9 cellular contexts compared by ENCODE assay signal in the genomic region with DNA sequence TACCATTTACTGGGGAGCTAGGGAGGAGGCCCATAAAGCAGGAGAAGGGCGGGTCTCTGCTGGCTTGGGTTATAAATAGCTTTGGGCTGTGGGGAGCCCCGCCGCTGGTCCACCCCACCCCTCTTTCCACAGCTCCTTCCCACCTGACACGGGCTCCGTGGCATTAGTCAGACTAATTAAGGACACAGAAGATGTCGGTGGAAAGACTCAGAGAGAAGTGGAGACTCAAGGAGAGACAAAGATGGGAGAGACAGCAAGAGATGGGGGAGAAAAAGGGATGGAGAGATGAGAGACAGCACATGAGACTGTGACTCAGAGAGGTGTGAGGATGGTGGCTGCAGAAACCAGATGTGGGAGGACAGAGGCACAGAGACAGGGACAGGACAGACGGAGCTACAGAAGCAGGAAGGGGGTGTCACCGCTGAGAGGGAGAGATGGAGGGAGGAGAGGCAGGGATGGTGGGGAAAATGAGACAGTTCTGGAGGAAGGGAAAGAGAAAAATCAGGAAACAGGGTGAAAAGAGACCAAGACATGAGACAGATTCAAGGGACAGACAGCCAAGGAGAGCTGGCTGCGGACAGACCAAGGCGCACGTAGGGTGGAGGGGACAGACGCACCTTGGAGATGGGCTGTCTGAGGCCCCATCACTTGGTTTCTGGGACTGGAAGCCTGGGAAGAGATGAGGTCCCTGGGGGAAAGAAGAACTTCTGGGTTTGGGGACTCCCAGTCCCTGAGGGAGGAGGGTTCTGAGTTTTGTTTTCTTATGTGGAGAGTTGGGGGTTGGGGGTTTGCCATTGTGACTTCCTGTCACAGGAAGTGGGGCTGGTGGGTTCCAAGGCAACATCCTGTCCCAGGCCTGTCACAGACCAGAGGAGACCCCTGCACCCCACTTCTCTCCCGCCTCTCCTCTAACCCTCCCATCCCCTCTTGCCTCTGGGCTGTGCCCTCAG. TPM values are rescaled to one million over a fixed set of nuclear protein-coding genes. Genes with fewer than 3 reads are reported as not detected.
DNase-seq lines count a peak whose midpoint lies in the region; ATAC-seq and TF ChIP-seq lines count a peak whose summit lies in the region.
"Had no signal": no experiment of that assay in that cellular context is flagged by ENCODE, and none has a peak within 500 bp of the region (broad histone marks: within the 10 kb centered on the region; RNA-seq: fewer than 3 reads in every experiment).

No MANE protein-coding gene starts in this region.

- CTCF ChIA-PET in activated CD4-positive, alpha-beta T cell treated with anti-CD3 and anti-CD28 coated beads for 36 hours (lab: Charles Lee) = interaction anchor here (0.6 to 8.2 kb wide), 19 partner anchors 10 to 148 kb away, joined by 3 to 62 read pairs (median 4); a partner anchor contains a TSS

- H3K27me3 ChIP-seq in tibial artery = no peaks in the 10 kb centered on the region
- H3K27me3 ChIP-seq in heart left ventricle = no peaks in the 10 kb centered on the region

- H3K27me3 Mint-ChIP-seq in activated CD4-positive, alpha-beta T cell treated with anti-CD3 and anti-CD28 coated beads for 36 hours = no peaks in the 10 kb centered on the region
- peaks cover 29% of the 10 kb centered on the region for H3K27me3 Mint-ChIP-seq in endothelial cell (ENCODE audit: unreplicated experiment)

- peaks cover 5 to 40% (median 14%) of the 10 kb centered on the region in 3 donors for H3K36me3 ChIP-seq in tibial artery
- H3K36me3 ChIP-seq in heart left ventricle = peaks cover 0 to 44% (median 17%) of the 10 kb centered on the region in 9 donors

- H3K4me3 ChIP-seq in tibial artery (no peak overlapping the region), heart left ventricle (peak overlapping the region in 2 of 12 donors; percentile 20 to 98)

- H3K36me3 Mint-ChIP-seq in activated CD4-positive, alpha-beta T cell treated with anti-CD3 and anti-CD28 coated beads for 36 hours (ENCODE audit: low read depth) = peaks cover 53% of the 10 kb centered on the region
- H3K36me3 Mint-ChIP-seq in endothelial cell (ENCODE audit: low read depth, unreplicated experiment) = peaks cover 23% of the 10 kb centered on the region

- peaks cover 61% of the 10 kb centered on the region for H3K4me1 Mint-ChIP-seq in activated CD4-positive, alpha-beta T cell treated with anti-CD3 and anti-CD28 coated beads for 36 hours
- H3K4me1 Mint-ChIP-seq in endothelial cell (ENCODE audit: unreplicated experiment) = peaks cover 40% of the 10 kb centered on the region

- H3K27ac ChIP-seq in tibial artery (no peak overlapping the region), heart left ventricle (peak overlapping the region in 1 of 12 donors; percentile 84)

- peak overlapping the region; percentile 68 for H3K4me3 Mint-ChIP-seq in activated CD4-positive, alpha-beta T cell treated with anti-CD3 and anti-CD28 coated beads for 36 hours
- peak overlapping the region; percentile 42 for H3K4me3 Mint-ChIP-seq in endothelial cell (ENCODE audit: unreplicated experiment)

- no peaks in the 10 kb centered on the region for H3K9me3 ChIP-seq in tibial artery
- no peaks in the 10 kb centered on the region for H3K9me3 ChIP-seq in heart left ventricle

- no peaks in the 10 kb centered on the region for H3K9me3 Mint-ChIP-seq in activated CD4-positive, alpha-beta T cell treated with anti-CD3 and anti-CD28 coated beads for 36 hours (ENCODE audit: low read depth)
- H3K9me3 Mint-ChIP-seq in endothelial cell (ENCODE audit: unreplicated experiment) = no peaks in the 10 kb centered on the region

- ATAC-seq in GM21619 (IDR thresholded peaks at IDR 0.05; ENCODE audit: unreplicated experiment) = peak; percentile 26
- ATAC-seq in activated CD4-positive, alpha-beta T cell treated with anti-CD3 and anti-CD28 coated beads for 36 hours = peak; percentile 45
- ATAC-seq in HG03196 (IDR thresholded peaks at IDR 0.05; ENCODE audit: unreplicated experiment) = no peak
- ATAC-seq in heart left ventricle = no peak

- intact Hi-C loops in activated CD4-positive, alpha-beta T cell treated with anti-CD3 and anti-CD28 coated beads for 36 hours (cut with DNase I, micrococcal nuclease) = loop anchor here (1.0 to 10.0 kb wide), 11 partner anchors 14 to 624 kb away; a partner anchor contains a TSS
- intact Hi-C loops in tibial artery (cut with DNase I; ENCODE audit: low total_unique reads) = no loop called here
- intact Hi-C loops in heart left ventricle (cut with DNase I) = loop anchor here in 3 of 10 donors (5.0 kb wide), 2 partner anchors 40 to 45 kb away; a partner anchor contains a TSS

- POLR2A ChIA-PET in activated CD4-positive, alpha-beta T cell treated with anti-CD3 and anti-CD28 coated beads for 36 hours (lab: Charles Lee) = interaction anchor here (0.6 to 3.6 kb wide), 7 partner anchors 12 to 87 kb away, joined by 4 to 35 read pairs (median 12); a partner anchor contains a TSS

- TF ChIP-seq CTCF in endothelial cell (IDR thresholded peaks at IDR 0.05; ENCODE audit: unreplicated experiment) = no peak
- no peak for TF ChIP-seq CTCF in tibial artery (IDR thresholded peaks at IDR 0.05)
- no peak for TF ChIP-seq CTCF in heart left ventricle (IDR thresholded peaks at IDR 0.05)

- no peak for TF ChIP-seq POLR2A in heart left ventricle (IDR thresholded peaks at IDR 0.05)

- WGBS in heart left ventricle, 4 donors = 55 to 61% (median 59%) methylated on average over 13 of the region's 13 CpGs

- peak overlapping the region; percentile 89 for H3K27ac Mint-ChIP-seq in activated CD4-positive, alpha-beta T cell treated with anti-CD3 and anti-CD28 coated beads for 36 hours
- H3K27ac Mint-ChIP-seq in endothelial cell (ENCODE audit: unreplicated experiment) = peak overlapping the region; percentile 69

- H3K4me1 ChIP-seq in tibial artery (peaks cover 0 to 44% (median 12%) of the 10 kb centered on the region in 4 donors), heart left ventricle (peaks cover 0 to 49% (median 32%) of the 10 kb centered on the region in 12 donors)

- peak; percentile 78 for DNase-seq in activated CD4-positive, alpha-beta T cell treated with anti-CD3 and anti-CD28 coated beads for 36 hours
- DNase-seq in endothelial cell (ENCODE audit: low spot score) (no peak), tibial artery (no peak), kidney tubule cell (ENCODE audit: low spot score) (no peak), heart left ventricle (no peak)
- DNase-seq in stimulated activated CD8-positive, alpha-beta memory T cell treated with anti-CD3 and anti-CD28 coated beads, Interleukin-7, amount 100 ng/mL, for 4 hours (ENCODE audit: low read depth in 2 of 2) = peak; percentile 52 to 62

RNA-seq across cellular contexts. Expression of a gene that starts 4.1 kb away (rescaled TPM):
- total RNA-seq in activated CD4-positive, alpha-beta T cell treated with anti-CD3 and anti-CD28 coated beads for 36 hours = 100 to 1,000 TPM; 231 to 276 TPM
- 113 TPM for total RNA-seq in endothelial cell (ENCODE audit: unreplicated experiment)
- total RNA-seq in heart left ventricle = 10 to 100 TPM; 22.8 to 89.2 (median 27.2) TPM
- polyA plus RNA-seq in heart left ventricle = 10 to 100 TPM; 32.1 to 44.1 TPM

RNA-seq across cellular contexts. Expression of a gene that starts 10.0 kb away (rescaled TPM):
- 1 to 10 TPM; 4.0 to 4.1 TPM for total RNA-seq in activated CD4-positive, alpha-beta T cell treated with anti-CD3 and anti-CD28 coated beads for 36 hours
- total RNA-seq in endothelial cell (ENCODE audit: unreplicated experiment) (1.1 TPM), heart left ventricle (under 1 TPM in 3 of 9 donors, not detected in 6; 0.37 to 0.88 (median 0.45) TPM)
- under 1 TPM in 1 of 2 donors, not detected in 1; 0.51 TPM for polyA plus RNA-seq in heart left ventricle

RNA-seq across cellular contexts. Expression of a gene that starts 27.0 kb away (rescaled TPM):
- 1,000 to 10,000 TPM; 2,342 to 3,204 TPM for total RNA-seq in activated CD4-positive, alpha-beta T cell treated with anti-CD3 and anti-CD28 coated beads for 36 hours
- total RNA-seq in endothelial cell (ENCODE audit: unreplicated experiment) = 3,886 TPM
- total RNA-seq in heart left ventricle = 1,000 to 10,000 TPM in 1 of 9 donors, 100 to 1,000 TPM in 8; 161 to 1,072 (median 585) TPM
- polyA plus RNA-seq in heart left ventricle = 1,000 to 10,000 TPM in 1 of 2 donors, 100 to 1,000 TPM in 1; 840 to 1,676 TPM

RNA-seq across cellular contexts. Expression of a gene that starts 41.2 kb away (rescaled TPM):
- total RNA-seq in activated CD4-positive, alpha-beta T cell treated with anti-CD3 and anti-CD28 coated beads for 36 hours = 1 to 10 TPM; 1.7 to 1.9 TPM
- total RNA-seq in endothelial cell (ENCODE audit: unreplicated experiment) (0.46 TPM), heart left ventricle (under 1 TPM in 1 of 9 donors, not detected in 8; 0.13 TPM)
- polyA plus RNA-seq in heart left ventricle = not detected

RNA-seq across cellular contexts. Expression of a gene that starts 42.2 kb away (rescaled TPM):
- not detected for total RNA-seq in activated CD4-positive, alpha-beta T cell treated with anti-CD3 and anti-CD28 coated beads for 36 hours
- not detected for total RNA-seq in endothelial cell (ENCODE audit: unreplicated experiment)
- not detected for total RNA-seq in heart left ventricle
- not detected for polyA plus RNA-seq in heart left ventricle
- total RNA-seq: activated CD8-positive, alpha-beta memory T cell treated with anti-CD3 and anti-CD28 coated beads for 36 hours had no signal

Comparison
In these comparisons a context has a peak if more than half of its experiments do, and no peak if none do; other contexts are left out.
1. ATAC-seq: peak in GM21619 (single experiment) and activated CD4-positive, alpha-beta T cell treated with anti-CD3 and anti-CD28 coated beads for 36 hours (single experiment); none in HG03196 (single experiment) and heart left ventricle (0 of 4).
2. DNase-seq: peak in activated CD4-positive, alpha-beta T cell treated with anti-CD3 and anti-CD28 coated beads for 36 hours (single experiment) and stimulated activated CD8-positive, alpha-beta memory T cell treated with anti-CD3 and anti-CD28 coated beads, Interleukin-7, amount 100 ng/mL, for 4 hours (2 of 2); none in endothelial cell (single experiment), tibial artery (0 of 2), kidney tubule cell (single experiment) and heart left ventricle (0 of 5).